8 cellular contexts compared by ENCODE assay signal in genomic region chr10:72322280-72323058, GRCh38. TPM values are rescaled to one million over a fixed set of nuclear protein-coding genes. Genes with fewer than 3 reads are reported as not detected.
A peak's percentile ranks its signal among the peaks of the same experiment; 100 is the strongest.
DNase-seq lines count a peak whose midpoint lies in the region; ATAC-seq lines count a peak whose summit lies in the region.

No MANE protein-coding gene starts in this region.

- peak overlapping the region; percentile 100 for H3K27ac ChIP-seq in Karpas-422 (ENCODE audit: low read length)

- H3K36me3 Mint-ChIP-seq in effector memory CD8-positive, alpha-beta T cell (ENCODE audit: insufficient read depth): peaks cover 26% of the 10 kb centered on the region
- peaks cover 0 to 3% of the 10 kb centered on the region in 2 donors for H3K36me3 Mint-ChIP-seq in stimulated activated naive B cell treated with anti-CD40 and anti-IgM and Interleukin-4, amounts not matched to agents 10 μg/mL and 1 μg/mL and 100 μg/mL, for 72 hours

- H3K27me3 Mint-ChIP-seq in effector memory CD8-positive, alpha-beta T cell: no peaks in the 10 kb centered on the region
- H3K27me3 Mint-ChIP-seq in stimulated activated naive B cell treated with anti-CD40 and anti-IgM and Interleukin-4, amounts not matched to agents 10 μg/mL and 1 μg/mL and 100 μg/mL, for 72 hours: no peaks in the 10 kb centered on the region

- H3K4me2 ChIP-seq in Karpas-422 (ENCODE audit: low read depth, low read length, poor library complexity, severe bottlenecking): peak overlapping the region; percentile 89

- H3K9me2 ChIP-seq in Karpas-422 (replicated peaks; ENCODE audit: insufficient read depth, low read length): no peaks in the 10 kb centered on the region

- H3K9ac ChIP-seq in Karpas-422 (ENCODE audit: low read length): peak overlapping the region; percentile 87

- peaks cover 71% of the 10 kb centered on the region for H3K4me1 ChIP-seq in Karpas-422 (ENCODE audit: low read length)

- H2AFZ ChIP-seq in Karpas-422 (ENCODE audit: low read length): no peak overlapping the region

- H3K79me2 ChIP-seq in Karpas-422 (ENCODE audit: low read length): no peaks in the 10 kb centered on the region

- no peaks in the 10 kb centered on the region for H3K27me3 ChIP-seq in Karpas-422 (ENCODE audit: low read length)

- DNase-seq in Karpas-422 (peak; percentile 55), RKO (ENCODE audit: low spot score) (no peak), NCI-H2171 treated with DMSO at 0.1 percent for 48 hours (lab: John Stamatoyannopoulos, UW) (no peak), inferior parietal cortex (ENCODE audit: extremely low spot score) (no peak)
- peak; percentile 53 to 66 for DNase-seq in activated CD4-positive, alpha-beta T cell treated with anti-CD3 and anti-CD28 coated beads, Interleukin-2, amount 50 U/mL, for 48 hours
- DNase-seq in effector memory CD8-positive, alpha-beta T cell: no peak
- DNase-seq in stimulated activated naive B cell treated with anti-CD40 and anti-IgM and Interleukin-4, amounts not matched to agents 10 μg/mL and 1 μg/mL and 100 μg/mL, for 72 hours: no peak

- H3K9me3 ChIP-seq in Karpas-422 (ENCODE audit: low read length): no peaks in the 10 kb centered on the region

- peaks cover 53 to 57% of the 10 kb centered on the region in 2 donors for H3K4me1 Mint-ChIP-seq in effector memory CD8-positive, alpha-beta T cell (ENCODE audit: low read depth in 2 of 2)
- peaks cover 52 to 77% of the 10 kb centered on the region in 2 donors for H3K4me1 Mint-ChIP-seq in stimulated activated naive B cell treated with anti-CD40 and anti-IgM and Interleukin-4, amounts not matched to agents 10 μg/mL and 1 μg/mL and 100 μg/mL, for 72 hours

- no peak for ATAC-seq in effector memory CD8-positive, alpha-beta T cell (replicated peaks)
- no peak for ATAC-seq in stimulated activated naive B cell treated with anti-CD40 and anti-IgM and Interleukin-4, amounts not matched to agents 10 μg/mL and 1 μg/mL and 100 μg/mL, for 72 hours (replicated peaks)
- ATAC-seq in GM18873 (IDR thresholded peaks at IDR 0.05; ENCODE audit: low FRiP score, unreplicated experiment): no peak

- H4K20me1 ChIP-seq in Karpas-422 (ENCODE audit: insufficient read depth, low read depth, low read length): no peaks in the 10 kb centered on the region

- H3K27ac Mint-ChIP-seq in effector memory CD8-positive, alpha-beta T cell: peak overlapping the region; percentile 41 to 80
- peak overlapping the region; percentile 92 for H3K27ac Mint-ChIP-seq in stimulated activated naive B cell treated with anti-CD40 and anti-IgM and Interleukin-4, amounts not matched to agents 10 μg/mL and 1 μg/mL and 100 μg/mL, for 72 hours

- peak overlapping the region; percentile 17 to 20 for H3K4me3 Mint-ChIP-seq in effector memory CD8-positive, alpha-beta T cell
- H3K4me3 Mint-ChIP-seq in stimulated activated naive B cell treated with anti-CD40 and anti-IgM and Interleukin-4, amounts not matched to agents 10 μg/mL and 1 μg/mL and 100 μg/mL, for 72 hours: no peak overlapping the region

- no peaks in the 10 kb centered on the region for H3K9me3 Mint-ChIP-seq in effector memory CD8-positive, alpha-beta T cell
- H3K9me3 Mint-ChIP-seq in stimulated activated naive B cell treated with anti-CD40 and anti-IgM and Interleukin-4, amounts not matched to agents 10 μg/mL and 1 μg/mL and 100 μg/mL, for 72 hours: peaks cover 3 to 4% of the 10 kb centered on the region in 2 donors

- H3K4me3 ChIP-seq in Karpas-422 (ENCODE audit: low read length): no peak overlapping the region

- no peaks in the 10 kb centered on the region for H3K36me3 ChIP-seq in Karpas-422 (ENCODE audit: insufficient read depth, low read length)

RNA-seq across cellular contexts. Expression of gene DNAJB12, which starts 32.2 kb away (rescaled TPM):
- 36.1 and 37.4 TPM in 2 replicates for total RNA-seq in Karpas-422 (2014; rRNA removed; shearing (Covaris generic); ENCODE audit: low replicate concordance)

RNA-seq across cellular contexts. Expression of gene DDIT4, which starts 48.7 kb away (rescaled TPM):
- total RNA-seq in Karpas-422 (2014; rRNA removed; shearing (Covaris generic); ENCODE audit: low replicate concordance): 331 and 583 TPM in 2 replicates

Comparison
In these comparisons a context has a peak if more than half of its experiments do, and no peak if none do; other contexts are left out.
1. DNase-seq: peak in Karpas-422 (single experiment) and activated CD4-positive, alpha-beta T cell treated with anti-CD3 and anti-CD28 coated beads, Interleukin-2, amount 50 U/mL, for 48 hours (2 of 2); none in effector memory CD8-positive, alpha-beta T cell (0 of 3), stimulated activated naive B cell treated with anti-CD40 and anti-IgM and Interleukin-4, amounts not matched to agents 10 μg/mL and 1 μg/mL and 100 μg/mL, for 72 hours (single experiment), RKO (single experiment), NCI-H2171 treated with DMSO at 0.1 percent for 48 hours (single experiment) and inferior parietal cortex (single experiment).
2. H3K4me3 Mint-ChIP-seq: peak in effector memory CD8-positive, alpha-beta T cell (2 of 2); none in stimulated activated naive B cell treated with anti-CD40 and anti-IgM and Interleukin-4, amounts not matched to agents 10 μg/mL and 1 μg/mL and 100 μg/mL, for 72 hours (0 of 2).